In genomic region chr18:11980148-11980554, GRCh38 we compare ENCODE assay signal across 8 cellular contexts. TPM values are rescaled to one million over a fixed set of nuclear protein-coding genes. Genes with fewer than 3 reads are reported as not detected.
DNase-seq lines count a peak whose midpoint lies in the region; ATAC-seq and TF ChIP-seq lines count a peak whose summit lies in the region.

No MANE protein-coding gene starts in this region.

- no TSS peak for BruUV-seq in A673 (replicated peaks; lab: Mats Ljungman, UMichigan)
- TSS peak; percentile 92 for BruUV-seq in HCT116 (replicated peaks; lab: Mats Ljungman, UMichigan)

- DNase-seq in A673 (ENCODE audit: low spot score): no peak
- DNase-seq in HCT116 (ENCODE audit: low read depth, low spot score): no peak
- no peak for DNase-seq in astrocyte of the spinal cord (ENCODE audit: low read depth, low spot score)
- no peak for DNase-seq in mesothelial cell of epicardium (ENCODE audit: low spot score in 2 of 2, unreplicated experiment in 2 of 2)
- no peak for DNase-seq in activated CD4-positive, alpha-beta T cell treated with anti-CD3 and anti-CD28 coated beads, Interleukin-2, amount 50 U/mL, for 4 hours
- no peak for DNase-seq in C1 segment of cervical spinal cord (lab: John Stamatoyannopoulos, UW)

- intact Hi-C loops in A673 (cut with micrococcal nuclease; ENCODE audit: unreplicated experiment) (loop anchor here (5.0 to 10.0 kb wide), 2 partner anchors 38 to 125 kb away; partner anchors contain the start of gene CHMP1B), HCT116 (cut with micrococcal nuclease) (loop anchor here (2.0 kb wide), 2 partner anchors 33 to 129 kb away; partner anchors contain the start of gene CHMP1B)

- peak overlapping the region; percentile 59 for H2AFZ ChIP-seq in HCT116 (ENCODE audit: low read depth, low read length, poor library complexity, severe bottlenecking)

- H3K27me3 Mint-ChIP-seq in mesothelial cell of epicardium (ENCODE audit: low read depth): no peaks in the 10 kb centered on the region

- H3K4me1 ChIP-seq in A673 (ENCODE audit: insufficient read depth, low read length, poor library complexity, severe bottlenecking): peaks cover 11% of the 10 kb centered on the region
- peaks cover 18 to 44% of the 10 kb centered on the region in 2 experiments for H3K4me1 ChIP-seq in HCT116 (ENCODE audit: control insufficient read depth in 1 of 2, insufficient read depth in 2 of 2, low read length in 2 of 2)

- H4K20me1 ChIP-seq in HCT116 (ENCODE audit: insufficient read depth): no peaks in the 10 kb centered on the region

- H3K4me2 ChIP-seq in HCT116 (ENCODE audit: low read length): peak overlapping the region; percentile 86

- H3K36me3 Mint-ChIP-seq in mesothelial cell of epicardium: no peaks in the 10 kb centered on the region

- TF ChIP-seq POLR2A in HCT116 (IDR thresholded peaks at IDR 0.05; ENCODE audit: borderline replicate concordance, extremely low read depth, insufficient read depth, insufficient read length): no peak

- H3K27ac ChIP-seq in A673 (ENCODE audit: low read depth, low read length, poor library complexity, severe bottlenecking) (peak overlapping the region; percentile 73), HCT116 (ENCODE audit: low read depth, low read length) (peak overlapping the region; percentile 91)

- H3K9ac ChIP-seq in HCT116 (ENCODE audit: low read length): peak overlapping the region; percentile 80

- RAD21 ChIA-PET in HCT116 (lab: Charles Lee; ENCODE audit: low non-redundant PET in 1 of 2, low total read pairs in 2 of 2, uncharacterized antibody in 2 of 2, unreplicated experiment in 2 of 2): interaction anchor here in 1 of 2 experiments (0.7 kb wide), 1 partner anchor 61 kb away, joined by 5 read pairs; no protein-coding TSS in a partner anchor

- peak overlapping the region; percentile 68 for H3K4me3 Mint-ChIP-seq in mesothelial cell of epicardium

- no peaks in the 10 kb centered on the region for H3K9me3 ChIP-seq in A673 (ENCODE audit: low read depth, low read length, poor library complexity, severe bottlenecking)
- no peaks in the 10 kb centered on the region for H3K9me3 ChIP-seq in HCT116 (ENCODE audit: control insufficient read depth in 1 of 2, insufficient read depth in 1 of 2, low read depth in 1 of 2, low read length in 2 of 2)

- no peak for TF ChIP-seq RAD21 in HCT116 (IDR thresholded peaks at IDR 0.05; ENCODE audit: low read depth)

- no peaks in the 10 kb centered on the region for H3K9me3 Mint-ChIP-seq in mesothelial cell of epicardium

- ATAC-seq in HCT116 (no peak), HG03432 (IDR thresholded peaks at IDR 0.05; ENCODE audit: unreplicated experiment) (no peak), GM18868 (IDR thresholded peaks at IDR 0.05; ENCODE audit: unreplicated experiment) (no peak)

- H3K4me3 ChIP-seq in A673 (ENCODE audit: low read depth, low read length, poor library complexity, severe bottlenecking) (peak overlapping the region; percentile 90), HCT116 (replicated peaks in 1 of 2; ENCODE audit: low read depth in 1 of 2, low read length in 2 of 2) (peak overlapping the region; percentile 42 to 60), astrocyte of the spinal cord (ENCODE audit: low read depth, low read length) (peak overlapping the region; percentile 47)

- POLR2A ChIA-PET in A673 (lab: Charles Lee; ENCODE audit: low non-redundant PET) (interaction anchor here (0.7 kb wide), 1 partner anchor 448 kb away, joined by 10 read pairs; no protein-coding TSS in a partner anchor), HCT116 (lab: Charles Lee) (interaction anchor here (1.4 to 2.7 kb wide), 3 partner anchors 15 to 71 kb away, joined by 4 to 6 read pairs (median 5); partner anchors contain the start of gene MPPE1)

- H3K36me3 ChIP-seq in A673 (ENCODE audit: insufficient read depth, low read length, poor library complexity, severe bottlenecking) (no peaks in the 10 kb centered on the region), HCT116 (ENCODE audit: control insufficient read depth in 1 of 2, insufficient read depth in 2 of 2, low read length in 2 of 2) (no peaks in the 10 kb centered on the region)

- CTCF ChIA-PET in A673 (lab: Charles Lee): interaction anchor here (0.6 kb wide), 1 partner anchor 11 kb away, joined by 11 read pairs; no protein-coding TSS in a partner anchor
- CTCF ChIA-PET in HCT116 (lab: Charles Lee): interaction anchor here (0.9 to 4.0 kb wide), 4 partner anchors 14 to 59 kb away, joined by 3 to 33 read pairs (median 10); no protein-coding TSS in a partner anchor

- 0 out of 2 replicates have a peak, but pooled peaks cover 3% of the 10 kb centered on the region for H3K79me2 ChIP-seq in HCT116 (ENCODE audit: insufficient read depth, low read length)

- H3K27me3 ChIP-seq in A673 (replicated peaks; ENCODE audit: insufficient read depth, low read depth, low read length, poor library complexity) (no peaks in the 10 kb centered on the region), HCT116 (ENCODE audit: insufficient read depth, low read length) (no peaks in the 10 kb centered on the region)

- peak overlapping the region; percentile 91 for H3K27ac Mint-ChIP-seq in mesothelial cell of epicardium

- no peaks in the 10 kb centered on the region for H3K9me2 ChIP-seq in HCT116 (ENCODE audit: insufficient read depth)

- TF ChIP-seq CTCF in A673 (conservative IDR thresholded peaks at IDR 0.05; ENCODE audit: low read depth, low read length): no peak
- TF ChIP-seq CTCF in HCT116 (IDR thresholded peaks at IDR 0.05 in 2 of 3, conservative IDR thresholded peaks at IDR 0.05 in 1 of 3; ENCODE audit: borderline replicate concordance in 1 of 3, insufficient read depth in 1 of 3, low read depth in 2 of 3, low read length in 2 of 3): no peak
- no peak for TF ChIP-seq CTCF in astrocyte of the spinal cord (IDR thresholded peaks at IDR 0.05; ENCODE audit: low read depth, low read length)
- no peak for TF ChIP-seq CTCF in mesothelial cell of epicardium (IDR thresholded peaks at IDR 0.05; ENCODE audit: unreplicated experiment)

- peaks cover 29% of the 10 kb centered on the region for H3K4me1 Mint-ChIP-seq in mesothelial cell of epicardium

- in situ Hi-C loops in astrocyte of the spinal cord (cut with HindIII; ENCODE audit: low sequenced_read_pairs): no loop called here

TF ChIP-seq in HCT116, 20 proteins besides CTCF, POLR2A, EP300 and RAD21:
- TF ChIP-seq EZH2 (IDR thresholded peaks at IDR 0.05): no peak
- no peak for TF ChIP-seq EGR1 (IDR thresholded peaks at IDR 0.05; ENCODE audit: low read depth)
- no peak for TF ChIP-seq MAX (IDR thresholded peaks at IDR 0.05)
- TF ChIP-seq YY1 (IDR thresholded peaks at IDR 0.05; ENCODE audit: extremely low read depth, insufficient replicate concordance, low read depth, low read length): no peak
- no peak for TF ChIP-seq ZNF274 (IDR thresholded peaks at IDR 0.05; ENCODE audit: low read depth, low read length)
- TF ChIP-seq SP1 (IDR thresholded peaks at IDR 0.05; ENCODE audit: low read depth): no peak
- TF ChIP-seq REST (IDR thresholded peaks at IDR 0.05; ENCODE audit: low read depth): no peak
- TF ChIP-seq ELF1 (IDR thresholded peaks at IDR 0.05; ENCODE audit: borderline replicate concordance, low read depth): no peak
TF ChIP-seq in HCT116: peak in this region for 0.

RNA-seq across cellular contexts. Expression of gene IMPA2, which starts 1.2 kb away (rescaled TPM):
- total RNA-seq in A673 (2021): 22.4 and 33.7 TPM in 2 replicates
- 32.5 TPM for total RNA-seq in HCT116 (2021; ENCODE audit: unreplicated experiment)
- 22.4 and 24.8 TPM in 2 replicates for polyA plus RNA-seq in HCT116 (2012)
- total RNA-seq in mesothelial cell of epicardium: 29.9 to 30.6 TPM (median 30.4 TPM) in 3 replicates
